Comparison of ENCODE assay signal across 8 cellular contexts in the genomic region with DNA sequence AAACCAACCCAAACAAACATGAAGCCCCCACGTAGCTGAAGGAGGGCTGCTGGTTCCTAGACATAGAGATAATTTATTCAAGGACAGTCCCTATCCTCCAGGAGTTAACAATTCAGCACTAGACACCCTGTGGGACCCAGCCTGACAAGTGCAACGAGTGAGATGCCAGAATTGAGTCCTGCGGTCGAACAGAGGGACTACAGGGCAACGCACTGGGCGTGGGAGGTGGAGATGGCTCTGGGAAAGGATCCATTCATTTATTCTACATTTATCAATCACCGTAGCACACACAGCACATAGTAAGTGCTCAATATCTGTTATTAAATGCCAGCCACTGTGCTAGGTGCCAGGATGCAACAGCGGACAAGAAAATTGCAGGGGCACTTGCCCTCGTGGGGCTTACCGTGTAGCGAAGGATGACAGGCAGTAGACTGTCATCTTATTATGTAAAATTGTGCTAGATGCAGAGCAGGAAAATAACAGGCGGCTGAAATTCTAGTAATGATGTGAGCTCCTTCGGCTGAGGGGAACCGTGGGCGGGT. TPM values are rescaled to one million over a fixed set of nuclear protein-coding genes. Genes with fewer than 3 reads are reported as not detected.
A peak's percentile ranks its signal among the peaks of the same experiment; 100 is the strongest.
DNase-seq lines count a peak whose midpoint lies in the region; ATAC-seq and TF ChIP-seq lines count a peak whose summit lies in the region.

No MANE protein-coding gene starts in this region.

- POLR2A ChIA-PET in AG04450 (lab: Yijun Ruan, JAX), result interaction anchor here (0.9 to 1.0 kb wide), 2 partner anchors 10 to 112 kb away, joined by 3 read pairs; no protein-coding TSS in a partner anchor
- POLR2A ChIA-PET in HEK293T (lab: Yijun Ruan, JAX), result interaction anchor here (1.3 to 1.7 kb wide), 2 partner anchors 76 to 98 kb away, joined by 4 to 7 read pairs; no protein-coding TSS in a partner anchor

- no peaks in the 10 kb centered on the region for H3K36me3 ChIP-seq in adipocyte (ENCODE audit: control insufficient read depth, insufficient read depth, low read length, severe bottlenecking)
- H3K36me3 ChIP-seq in thymus (ENCODE audit: control insufficient read depth, insufficient read depth), result no peaks in the 10 kb centered on the region

- TF ChIP-seq CTCF in AG04450 (IDR thresholded peaks at IDR 0.05; ENCODE audit: low read depth, low read length), result no peak

- H3K27ac ChIP-seq in AG04450 (ENCODE audit: low read depth, low read length), result no peak overlapping the region
- H3K27ac ChIP-seq in thymus (ENCODE audit: low read depth), result peak overlapping the region; percentile 78

- peak overlapping the region; percentile 92 for H3K4me3 ChIP-seq in AG04450 (ENCODE audit: low read depth, low read length)
- peak overlapping the region; percentile 97 for H3K4me3 ChIP-seq in adipocyte (ENCODE audit: low read length)
- peak overlapping the region; percentile 71 for H3K4me3 ChIP-seq in thymus (ENCODE audit: low read length)

- peaks cover 17% of the 10 kb centered on the region for H3K4me1 ChIP-seq in adipocyte (ENCODE audit: control insufficient read depth, insufficient read depth, low read length)
- H3K4me1 ChIP-seq in thymus (ENCODE audit: control insufficient read depth, insufficient read depth, low read length), result peaks cover 6% of the 10 kb centered on the region

- CTCF ChIA-PET in AG04450 (lab: Charles Lee), result interaction anchor here (0.9 to 3.6 kb wide), 9 partner anchors 8 to 111 kb away, joined by 3 to 19 read pairs (median 4); no protein-coding TSS in a partner anchor
- CTCF ChIA-PET in HEK293T (lab: Yijun Ruan, JAX), result interaction anchor here (1.1 to 2.0 kb wide), 5 partner anchors 16 to 100 kb away, joined by 3 to 7 read pairs (median 5); no protein-coding TSS in a partner anchor

- DNase-seq in AG04450 (ENCODE audit: low read depth, low spot score) (no peak), HEK293T (ENCODE audit: extremely low spot score) (peak; percentile 42), adipocyte (ENCODE audit: low read depth) (no peak), left kidney (ENCODE audit: low read depth, low spot score) (peak; percentile 55), DMS153 treated with DMSO at 0.1 percent for 48 hours (lab: John Stamatoyannopoulos, UW; ENCODE audit: unreplicated experiment) (no peak)
- DNase-seq in activated CD8-positive, alpha-beta memory T cell treated with anti-CD3 and anti-CD28 coated beads, Interleukin-2, amount 50 U/mL, for 4 hours, result no peak

- WGBS in thymus, result 17% methylated on average over 15 of the region's 15 CpGs

- H3K9me3 ChIP-seq in AG04450 (ENCODE audit: control insufficient read depth, insufficient read depth, low read length) (no peaks in the 10 kb centered on the region; the same call in 1 of the 2 replicates), adipocyte (ENCODE audit: control insufficient read depth, low read length) (no peaks in the 10 kb centered on the region), thymus (ENCODE audit: control insufficient read depth) (no peaks in the 10 kb centered on the region)

- H3K9ac ChIP-seq in adipocyte (ENCODE audit: low read length), result peak overlapping the region; percentile 88

- H3K27me3 ChIP-seq in AG04450 (ENCODE audit: control insufficient read depth, insufficient read depth, low read length) (peaks cover 41% of the 10 kb centered on the region), adipocyte (replicated peaks; ENCODE audit: control insufficient read depth, insufficient read depth, low read length) (no peaks in the 10 kb centered on the region), thymus (ENCODE audit: control insufficient read depth, insufficient read depth) (no peaks in the 10 kb centered on the region)

- no peak for ATAC-seq in GM18868 (IDR thresholded peaks at IDR 0.05; ENCODE audit: unreplicated experiment)

TF ChIP-seq in HEK293T, 16 proteins besides CTCF, POLR2A, EP300 and RAD21:
- TF ChIP-seq SP1 (IDR thresholded peaks at IDR 0.05) (no peak), L3MBTL2 (conservative IDR thresholded peaks at IDR 0.05) (no peak), CTBP1 (IDR thresholded peaks at IDR 0.05; ENCODE audit: borderline replicate concordance) (no peak), BHLHE40 (IDR thresholded peaks at IDR 0.05; ENCODE audit: borderline replicate concordance) (no peak), ELF4 (IDR thresholded peaks at IDR 0.05) (no peak), NFRKB (IDR thresholded peaks at IDR 0.05) (no peak), FOXM1 (IDR thresholded peaks at IDR 0.05; ENCODE audit: borderline replicate concordance) (no peak), HDGF (IDR thresholded peaks at IDR 0.05; ENCODE audit: borderline replicate concordance) (no peak), TARDBP (IDR thresholded peaks at IDR 0.05) (no peak), ZNF384 (IDR thresholded peaks at IDR 0.05) (no peak), ARNT (IDR thresholded peaks at IDR 0.05) (no peak), LEF1 (IDR thresholded peaks at IDR 0.05; ENCODE audit: borderline replicate concordance) (no peak), SUZ12 (IDR thresholded peaks at IDR 0.05) (no peak)
- TF ChIP-seq, protein P1, sequence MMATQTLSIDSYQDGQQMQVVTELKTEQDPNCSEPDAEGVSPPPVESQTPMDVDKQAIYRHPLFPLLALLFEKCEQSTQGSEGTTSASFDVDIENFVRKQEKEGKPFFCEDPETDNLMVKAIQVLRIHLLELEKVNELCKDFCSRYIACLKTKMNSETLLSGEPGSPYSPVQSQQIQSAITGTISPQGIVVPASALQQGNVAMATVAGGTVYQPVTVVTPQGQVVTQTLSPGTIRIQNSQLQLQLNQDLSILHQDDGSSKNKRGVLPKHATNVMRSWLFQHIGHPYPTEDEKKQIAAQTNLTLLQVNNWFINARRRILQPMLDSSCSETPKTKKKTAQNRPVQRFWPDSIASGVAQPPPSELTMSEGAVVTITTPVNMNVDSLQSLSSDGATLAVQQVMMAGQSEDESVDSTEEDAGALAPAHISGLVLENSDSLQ (IDR thresholded peaks at IDR 0.05), result no peak

RNA-seq across cellular contexts. Expression of a gene that starts 0.9 kb away (rescaled TPM):
- 0.56 and 0.77 TPM in 2 replicates for polyA plus RNA-seq in AG04450 (2011; rRNA removed)
- polyA minus RNA-seq in AG04450 (2011; rRNA and poly(A)+ RNA removed), result 1.5 and 1.8 TPM in 2 replicates
- polyA plus RNA-seq in thymus, result 15.1 TPM

Comparison
In these comparisons a context has a peak if more than half of its experiments do, and no peak if none do; other contexts are left out.
1. DNase-seq: peak in HEK293T (single experiment) and left kidney (single experiment); none in AG04450 (single experiment), adipocyte (single experiment), DMS153 treated with DMSO at 0.1 percent for 48 hours (single experiment) and activated CD8-positive, alpha-beta memory T cell treated with anti-CD3 and anti-CD28 coated beads, Interleukin-2, amount 50 U/mL, for 4 hours (single experiment).
2. Peak in every context shown above with its lines, with median percentiles within 50 percentile points of each other: H3K4me3 ChIP-seq.